In the genomic region with DNA sequence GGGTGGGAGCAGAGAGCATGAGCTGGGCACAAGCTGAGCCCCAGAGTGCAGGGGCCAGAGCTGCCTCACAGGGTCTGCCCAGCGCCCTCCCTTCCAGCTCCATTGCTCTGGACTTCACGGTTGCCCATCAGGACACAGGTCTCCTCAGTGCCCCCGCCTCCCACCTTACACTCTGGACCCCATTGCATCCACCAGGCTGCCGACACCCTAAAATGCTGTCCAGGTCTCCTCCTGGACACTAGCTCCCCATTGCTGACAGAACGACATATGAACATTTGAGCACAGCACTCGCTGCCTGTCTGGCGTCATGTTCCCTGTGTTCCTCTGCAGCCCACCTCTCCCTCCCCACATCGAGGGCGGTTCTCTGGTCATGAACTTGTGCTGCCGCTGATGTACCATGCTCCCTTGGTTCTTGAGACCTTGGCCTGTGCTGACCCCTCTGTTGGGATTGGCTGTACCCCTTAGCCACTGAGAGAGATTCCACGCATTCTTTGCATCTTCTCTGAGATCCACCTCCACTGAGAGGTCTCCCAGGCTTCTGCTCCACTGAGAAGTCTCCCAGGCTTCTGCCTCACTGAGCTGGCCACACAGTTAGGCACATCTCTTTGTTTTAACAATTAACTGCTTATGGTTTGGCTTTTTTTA, we compare ENCODE assay signal across 21 cellular contexts.
"Had no signal": no experiment of that assay in that cellular context is flagged by ENCODE, and none has a peak within 500 bp of the region (broad histone marks: within the 10 kb centered on the region; RNA-seq: fewer than 3 reads in every experiment).

No MANE protein-coding gene starts in this region.

- H3K4me3 ChIP-seq: adrenal gland, ascending aorta, MG63 had no signal

- H3K36me3 ChIP-seq: adrenal gland, ascending aorta, brain microvascular endothelial cell, MG63 had no signal

- DNase-seq: activated B cell treated with CpG ODN at 0.5 μM for 24 hours; activated CD4-positive, alpha-beta T cell treated with anti-CD3 and anti-CD28 coated beads for 1 hour; activated CD4-positive, alpha-beta T cell treated with anti-CD3 and anti-CD28 coated beads, Interleukin-2, amount 10 ng/mL, durations not matched to agents 24 days and 14 days; activated CD4-positive, alpha-beta T cell treated with anti-CD3 and anti-CD28 coated beads, Interleukin-2, amount 50 U/mL, for 48 hours; activated CD8-positive, alpha-beta memory T cell treated with anti-CD3 and anti-CD28 coated beads for 24 hours; activated gamma-delta T cell; activated naive CD4-positive, alpha-beta T cell treated with anti-CD3 and anti-CD28 coated beads for 36 hours; activated naive CD8-positive, alpha-beta T cell treated with anti-CD3 and anti-CD28 coated beads, Interleukin-2, amount 10 ng/mL, durations not matched to agents 7 days and 5 days; activated T-cell treated with anti-CD3 and anti-CD28 coated beads, Interleukin-2, amount 50 U/mL, for 4 hours; adrenal gland; brain microvascular endothelial cell; MG63; MV-4-11; NCI-H146; NCI-H2081 treated with DMSO at 0.1 percent for 48 hours; NCI-H446; SHP77; T-helper 17 cell; T-helper 9 cell had no signal

- H3K27ac Mint-ChIP-seq: activated B cell treated with CpG ODN at 0.5 μM for 24 hours; activated CD4-positive, alpha-beta T cell treated with anti-CD3 and anti-CD28 coated beads, Interleukin-2, amount 10 ng/mL, durations not matched to agents 24 days and 14 days; activated naive CD4-positive, alpha-beta T cell treated with anti-CD3 and anti-CD28 coated beads for 36 hours; activated naive CD8-positive, alpha-beta T cell treated with anti-CD3 and anti-CD28 coated beads, Interleukin-2, amount 10 ng/mL, durations not matched to agents 7 days and 5 days; T-helper 17 cell had no signal

- H3K9me3 ChIP-seq: adrenal gland, ascending aorta had no signal

- H3K4me1 Mint-ChIP-seq: activated B cell treated with CpG ODN at 0.5 μM for 24 hours; activated CD4-positive, alpha-beta T cell treated with anti-CD3 and anti-CD28 coated beads, Interleukin-2, amount 10 ng/mL, durations not matched to agents 24 days and 14 days; activated naive CD8-positive, alpha-beta T cell treated with anti-CD3 and anti-CD28 coated beads, Interleukin-2, amount 10 ng/mL, durations not matched to agents 7 days and 5 days; T-helper 17 cell had no signal

- H3K27ac ChIP-seq: ascending aorta, brain microvascular endothelial cell had no signal

- H3K27me3 ChIP-seq: adrenal gland, ascending aorta, brain microvascular endothelial cell had no signal

- H3K4me3 Mint-ChIP-seq: activated B cell treated with CpG ODN at 0.5 μM for 24 hours; activated CD4-positive, alpha-beta T cell treated with anti-CD3 and anti-CD28 coated beads, Interleukin-2, amount 10 ng/mL, durations not matched to agents 24 days and 14 days; activated naive CD4-positive, alpha-beta T cell treated with anti-CD3 and anti-CD28 coated beads for 36 hours; activated naive CD8-positive, alpha-beta T cell treated with anti-CD3 and anti-CD28 coated beads, Interleukin-2, amount 10 ng/mL, durations not matched to agents 7 days and 5 days; activated T-cell treated with anti-CD3 and anti-CD28 coated beads, Interleukin-2, amount 50 U/mL, for 4 hours; T-helper 17 cell had no signal

- ATAC-seq: activated T-cell treated with anti-CD3 and anti-CD28 coated beads, Interleukin-2, amount 50 U/mL, for 4 hours; T-helper 17 cell had no signal

- FAIRE-seq: RCC 7860 had no signal

- H3K9me3 Mint-ChIP-seq: activated CD4-positive, alpha-beta T cell treated with anti-CD3 and anti-CD28 coated beads, Interleukin-2, amount 10 ng/mL, durations not matched to agents 24 days and 14 days; activated naive CD8-positive, alpha-beta T cell treated with anti-CD3 and anti-CD28 coated beads, Interleukin-2, amount 10 ng/mL, durations not matched to agents 7 days and 5 days had no signal

- H3K36me3 Mint-ChIP-seq: activated naive CD8-positive, alpha-beta T cell treated with anti-CD3 and anti-CD28 coated beads, Interleukin-2, amount 10 ng/mL, durations not matched to agents 7 days and 5 days had no signal
